20 cellular contexts compared by ENCODE assay signal in genomic region chr20:1838479-1839279, GRCh38. TPM values are rescaled to one million over a fixed set of nuclear protein-coding genes. Genes with fewer than 3 reads are reported as not detected.
DNase-seq lines count a peak whose midpoint lies in the region; ATAC-seq and TF ChIP-seq lines count a peak whose summit lies in the region.
"Had no signal": no experiment of that assay in that cellular context is flagged by ENCODE, and none has a peak within 500 bp of the region (broad histone marks: within the 10 kb centered on the region; RNA-seq: fewer than 3 reads in every experiment).

No MANE protein-coding gene starts in this region.

- TF ChIP-seq POLR2A in HCT116 (IDR thresholded peaks at IDR 0.05; ENCODE audit: borderline replicate concordance, extremely low read depth, insufficient read depth, insufficient read length): no peak

- no peaks in the 10 kb centered on the region for H3K4me1 Mint-ChIP-seq in CD8-positive, alpha-beta memory T cell

- H3K27me3 Mint-ChIP-seq in CD8-positive, alpha-beta memory T cell: peaks cover 18 to 36% of the 10 kb centered on the region in 2 donors

- CTCF ChIA-PET in HCT116 (lab: Charles Lee): no interaction called here
- CTCF ChIA-PET in CD8-positive, alpha-beta memory T cell (lab: Charles Lee): interaction anchor here (1.1 kb wide), 1 partner anchor 8 kb away, joined by 3 read pairs; no protein-coding TSS in a partner anchor

- no peak for TF ChIP-seq RAD21 in HCT116 (IDR thresholded peaks at IDR 0.05; ENCODE audit: low read depth)

- H3K9ac ChIP-seq in HCT116 (ENCODE audit: low read length): no peak overlapping the region
- H3K9ac ChIP-seq: parathyroid adenoma had no signal

- POLR2A ChIA-PET in HCT116 (lab: Charles Lee): interaction anchor here (1.3 kb wide), 1 partner anchor 10 kb away, joined by 3 read pairs; no protein-coding TSS in a partner anchor
- POLR2A ChIA-PET in CD8-positive, alpha-beta memory T cell (lab: Charles Lee): no interaction called here

- ATAC-seq in HCT116 (no peak), foreskin keratinocyte (no peak), GM18511 (IDR thresholded peaks at IDR 0.05; ENCODE audit: unreplicated experiment) (no peak)

- H3K36me3 Mint-ChIP-seq in CD8-positive, alpha-beta memory T cell: no peaks in the 10 kb centered on the region

- H3K36me3 ChIP-seq in HCT116 (ENCODE audit: control insufficient read depth in 1 of 2, insufficient read depth in 2 of 2, low read length in 2 of 2) (no peaks in the 10 kb centered on the region), neutrophil (no peaks in the 10 kb centered on the region)
- H3K36me3 ChIP-seq in CD8-positive, alpha-beta memory T cell (ENCODE audit: insufficient read depth, low read length): no peaks in the 10 kb centered on the region

- H3K27me3 ChIP-seq in HCT116 (ENCODE audit: insufficient read depth, low read length): no peaks in the 10 kb centered on the region
- H3K27me3 ChIP-seq in foreskin keratinocyte: no peaks in the 10 kb centered on the region
- no peaks in the 10 kb centered on the region for H3K27me3 ChIP-seq in neutrophil
- H3K27me3 ChIP-seq in CD8-positive, alpha-beta memory T cell (ENCODE audit: insufficient read depth, low read length, poor library complexity, severe bottlenecking): no peaks in the 10 kb centered on the region
- H3K27me3 ChIP-seq: testis had no signal

- RAD21 ChIA-PET in HCT116 (lab: Charles Lee; ENCODE audit: low non-redundant PET in 1 of 2, low total read pairs in 2 of 2, uncharacterized antibody in 2 of 2, unreplicated experiment in 2 of 2): no interaction called here

- H3K4me1 ChIP-seq in HCT116 (ENCODE audit: control insufficient read depth in 1 of 2, insufficient read depth in 2 of 2, low read length in 2 of 2): peaks cover 6 to 27% of the 10 kb centered on the region in 2 experiments; a peak in 3 of 4 replicates
- peaks cover 4% of the 10 kb centered on the region for H3K4me1 ChIP-seq in foreskin keratinocyte
- peaks cover 51 to 52% of the 10 kb centered on the region in 2 experiments for H3K4me1 ChIP-seq in neutrophil (ENCODE audit: control insufficient read depth in 1 of 2, insufficient read depth in 1 of 2, low read depth in 1 of 2, low read length in 1 of 2)
- no peaks in the 10 kb centered on the region for H3K4me1 ChIP-seq in CD8-positive, alpha-beta memory T cell (ENCODE audit: insufficient read depth, low read length)
- H3K4me1 ChIP-seq: parathyroid adenoma, testis had no signal

- H3K9me3 Mint-ChIP-seq in CD8-positive, alpha-beta memory T cell: no peaks in the 10 kb centered on the region

- BruUV-seq in HCT116 (replicated peaks; lab: Mats Ljungman, UMichigan): no TSS peak

- H3K9me2 ChIP-seq in HCT116 (ENCODE audit: insufficient read depth): no peaks in the 10 kb centered on the region

- TF ChIP-seq CTCF in HCT116 (IDR thresholded peaks at IDR 0.05 in 2 of 3, conservative IDR thresholded peaks at IDR 0.05 in 1 of 3; ENCODE audit: borderline replicate concordance in 1 of 3, insufficient read depth in 1 of 3, low read depth in 2 of 3, low read length in 2 of 3) (no peak), foreskin keratinocyte (conservative IDR thresholded peaks at IDR 0.05) (no peak), neutrophil (IDR thresholded peaks at IDR 0.05) (no peak)

- no peak overlapping the region for H2AFZ ChIP-seq in HCT116 (ENCODE audit: low read depth, low read length, poor library complexity, severe bottlenecking)
- H2AFZ ChIP-seq: parathyroid adenoma had no signal

- peaks cover 0 to 6% of the 10 kb centered on the region in 2 experiments; a peak in 1 of 4 replicates for H3K9me3 ChIP-seq in HCT116 (ENCODE audit: control insufficient read depth in 1 of 2, insufficient read depth in 1 of 2, low read depth in 1 of 2, low read length in 2 of 2)
- H3K9me3 ChIP-seq in neutrophil: no peaks in the 10 kb centered on the region
- H3K9me3 ChIP-seq in CD8-positive, alpha-beta memory T cell (ENCODE audit: low read length): no peaks in the 10 kb centered on the region
- H3K9me3 ChIP-seq: testis had no signal

- H3K4me3 ChIP-seq in HCT116 (replicated peaks in 1 of 2; ENCODE audit: low read depth in 1 of 2, low read length in 2 of 2) (no peak overlapping the region; a peak in 1 of 4 replicates), neutrophil (ENCODE audit: low read depth in 1 of 2, low read length in 1 of 2) (peak overlapping the region in 1 of 2 experiments; percentile 8)
- H3K4me3 ChIP-seq in CD8-positive, alpha-beta memory T cell (ENCODE audit: low read length): no peak overlapping the region
- H3K4me3 ChIP-seq: coronary artery, testis had no signal

- H4K20me1 ChIP-seq in HCT116 (ENCODE audit: insufficient read depth): no peaks in the 10 kb centered on the region

- peak overlapping the region; percentile 32; the same call in 1 of the 2 replicates for H3K4me2 ChIP-seq in HCT116 (ENCODE audit: low read length)

- H3K27ac ChIP-seq in HCT116 (ENCODE audit: low read depth, low read length): no peak overlapping the region
- peak overlapping the region; percentile 14 for H3K27ac ChIP-seq in foreskin keratinocyte
- H3K27ac ChIP-seq in neutrophil: peak overlapping the region; percentile 97
- no peak overlapping the region for H3K27ac ChIP-seq in CD8-positive, alpha-beta memory T cell (ENCODE audit: low read depth, low read length)
- H3K27ac ChIP-seq: parathyroid adenoma, testis had no signal

- H3K27ac Mint-ChIP-seq in CD8-positive, alpha-beta memory T cell: no peak overlapping the region
- H3K27ac Mint-ChIP-seq: B cell had no signal

- H3K4me3 Mint-ChIP-seq in CD8-positive, alpha-beta memory T cell: no peak overlapping the region
- H3K4me3 Mint-ChIP-seq: B cell had no signal

- intact Hi-C loops in HCT116 (cut with micrococcal nuclease): no loop called here

- DNase-seq in HCT116 (ENCODE audit: low read depth, low spot score): no peak
- peak; percentile 86 for DNase-seq in NCI-H69 (lab: John Stamatoyannopoulos, UW)
- DNase-seq in foreskin keratinocyte: no peak
- no peak for DNase-seq in CD8-positive, alpha-beta memory T cell
- DNase-seq in SIG-M5 (lab: John Stamatoyannopoulos, UW): no peak
- DNase-seq in SHP77 (lab: John Stamatoyannopoulos, UW): no peak
- DNase-seq: activated CD4-positive, alpha-beta T cell treated with anti-CD3 and anti-CD28 coated beads, Interleukin-2, amount 50 U/mL, for 1 hour; activated T-cell treated with anti-CD3 and anti-CD28 coated beads, Interleukin-2, amount 50 U/mL, for 48 hours; DMS79 treated with DMSO at 0.1 percent for 48 hours; HCEC 1CT; NCI-H2081; NK-92 treated with Interleukin-12 subunit alpha and Interleukin-12 subunit beta, amount 100 ng/mL, for 24 hours; Right ventricle myocardium superior; T-helper 9 cell; testis had no signal

- no peaks in the 10 kb centered on the region for H3K79me2 ChIP-seq in HCT116 (ENCODE audit: insufficient read depth, low read length)
- H3K79me2 ChIP-seq: parathyroid adenoma had no signal

TF ChIP-seq in HCT116, 20 proteins besides CTCF, POLR2A, EP300 and RAD21:
- TF ChIP-seq ZFX (IDR thresholded peaks at IDR 0.05) (no peak), CEBPB (IDR thresholded peaks at IDR 0.05; ENCODE audit: low read depth) (no peak), EZH2phosphoT487 (IDR thresholded peaks at IDR 0.05; ENCODE audit: borderline replicate concordance) (no peak), FOSL1 (IDR thresholded peaks at IDR 0.05; ENCODE audit: low read depth) (no peak), YY1 (IDR thresholded peaks at IDR 0.05; ENCODE audit: extremely low read depth, insufficient replicate concordance, low read depth, low read length) (no peak), ATF3 (IDR thresholded peaks at IDR 0.05) (no peak)

RNA-seq across cellular contexts. Expression of gene SIRPA, which starts 56.5 kb away (rescaled TPM):
- total RNA-seq in HCT116 (2021; ENCODE audit: unreplicated experiment) (15.3 TPM), foreskin keratinocyte (26.8 and 35.1 TPM in 2 replicates)
- polyA plus RNA-seq in HCT116 (2012): 13.2 and 15.5 TPM in 2 replicates
- polyA plus RNA-seq in foreskin keratinocyte: 24.1 and 28.7 TPM in 2 replicates
- total RNA-seq in CD8-positive, alpha-beta memory T cell: under 1 TPM; 0.53 to 0.66 TPM
- polyA plus RNA-seq in CD8-positive, alpha-beta memory T cell: not detected

Comparison
In these comparisons a context has a peak if more than half of its experiments do, and no peak if none do; other contexts are left out.
1. H3K27ac ChIP-seq: peak in foreskin keratinocyte (single experiment) and neutrophil (single experiment); none in HCT116 (single experiment) and CD8-positive, alpha-beta memory T cell (single experiment).